Comparison of ENCODE assay signal across 15 cellular contexts in the genomic region with DNA sequence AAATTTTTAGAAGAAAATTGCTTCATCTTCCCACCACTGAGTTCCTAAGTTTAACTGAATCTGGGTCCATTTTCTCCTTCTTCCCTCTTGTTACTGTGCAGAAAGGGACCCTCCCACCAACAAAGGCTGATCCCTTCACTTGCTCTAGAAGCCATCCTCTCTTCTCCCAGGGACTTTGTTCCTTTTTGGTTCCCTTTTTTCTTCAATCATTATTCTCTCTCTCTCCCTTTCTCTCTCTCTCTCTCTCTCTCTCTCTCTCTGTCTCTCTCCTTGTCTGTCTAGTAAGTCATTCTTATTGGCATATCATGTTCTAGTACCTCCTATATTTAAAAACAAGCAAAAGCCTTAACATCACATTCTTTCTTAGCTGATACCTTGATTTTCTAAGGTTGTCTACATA.
"Had no signal": no experiment of that assay in that cellular context is flagged by ENCODE, and none has a peak within 500 bp of the region (broad histone marks: within the 10 kb centered on the region; RNA-seq: fewer than 3 reads in every experiment).

No MANE protein-coding gene starts in this region.

- H3K27me3 ChIP-seq: esophagus muscularis mucosa, thyroid gland had no signal

- H3K27ac Mint-ChIP-seq: activated CD4-positive, alpha-beta memory T cell treated with anti-CD3 and anti-CD28 coated beads, Interleukin-2, amount 10 ng/mL, durations not matched to agents 7 days and 5 days; activated CD4-positive, alpha-beta T cell treated with anti-CD3 and anti-CD28 coated beads for 36 hours; activated naive CD8-positive, alpha-beta T cell had no signal

- H3K36me3 ChIP-seq: esophagus muscularis mucosa, thyroid gland, WERI-Rb-1 had no signal

- H3K4me1 ChIP-seq: esophagus muscularis mucosa, thyroid gland had no signal

- H3K9me3 Mint-ChIP-seq: activated CD4-positive, alpha-beta memory T cell treated with anti-CD3 and anti-CD28 coated beads, Interleukin-2, amount 10 ng/mL, durations not matched to agents 7 days and 5 days; activated T-cell treated with anti-CD3 and anti-CD28 coated beads, Interleukin-2, amount 50 U/mL, for 4 hours had no signal

- H3K9me3 ChIP-seq: esophagus muscularis mucosa, thyroid gland had no signal

- DNase-seq: activated CD4-positive, alpha-beta memory T cell treated with anti-CD3 and anti-CD28 coated beads, Interleukin-2, amount 10 ng/mL, durations not matched to agents 7 days and 5 days; activated gamma-delta T cell; activated T-cell treated with anti-CD3 and anti-CD28 coated beads, Interleukin-2, amount 50 U/mL, for 4 hours; amniotic stem cell; caudate nucleus; cortex of kidney; effector CD4-positive, alpha-beta T cell; left ventricle myocardium superior; mesendoderm; stimulated activated CD4-positive, alpha-beta T cell treated with anti-CD3 and anti-CD28 coated beads, Interleukin-1b, Interleukin-23, amount 100 ng/mL, for 48 hours; thyroid gland; WERI-Rb-1 had no signal

- ATAC-seq: left ventricle myocardium superior had no signal

- H3K4me3 ChIP-seq: esophagus muscularis mucosa, thyroid gland had no signal

- H3K4me1 Mint-ChIP-seq: activated CD4-positive, alpha-beta T cell treated with anti-CD3 and anti-CD28 coated beads for 36 hours had no signal

- H3K4me3 Mint-ChIP-seq: activated CD4-positive, alpha-beta memory T cell treated with anti-CD3 and anti-CD28 coated beads, Interleukin-2, amount 10 ng/mL, durations not matched to agents 7 days and 5 days; activated CD4-positive, alpha-beta T cell treated with anti-CD3 and anti-CD28 coated beads for 36 hours; activated naive CD8-positive, alpha-beta T cell; activated T-cell treated with anti-CD3 and anti-CD28 coated beads, Interleukin-2, amount 50 U/mL, for 4 hours had no signal

- H3K36me3 Mint-ChIP-seq: activated naive CD8-positive, alpha-beta T cell had no signal

- H3K27ac ChIP-seq: esophagus muscularis mucosa, thyroid gland, WERI-Rb-1 had no signal
